ENCODE assay signal across 10 cellular contexts in genomic region chr9:121748080-121748479, GRCh38.
DNase-seq lines count a peak whose midpoint lies in the region; ATAC-seq and TF ChIP-seq lines count a peak whose summit lies in the region.
"Had no signal": no experiment of that assay in that cellular context is flagged by ENCODE, and none has a peak within 500 bp of the region (broad histone marks: within the 10 kb centered on the region; RNA-seq: fewer than 3 reads in every experiment).

No MANE protein-coding gene starts in this region.

- no peaks in the 10 kb centered on the region for H3K9me3 Mint-ChIP-seq in activated T-cell treated with anti-CD3 and anti-CD28 coated beads, Interleukin-2, amount 50 U/mL, for 24 hours

- H3K4me1 ChIP-seq in adrenal gland (replicated peaks in 1 of 2) (peaks cover 82 to 87% of the 10 kb centered on the region in 2 donors), muscle layer of colon (ENCODE audit: insufficient read depth, low read length) (peaks cover 74% of the 10 kb centered on the region), thoracic aorta (ENCODE audit: control insufficient read depth in 1 of 2, low read depth in 2 of 2) (peaks cover 61 to 95% of the 10 kb centered on the region in 2 donors)

- no peaks in the 10 kb centered on the region for H3K27me3 Mint-ChIP-seq in activated T-cell treated with anti-CD3 and anti-CD28 coated beads, Interleukin-2, amount 50 U/mL, for 24 hours

- intact Hi-C loops in adrenal gland (cut with DNase I), result loop anchor here in 1 of 2 donors (5.0 kb wide), 1 partner anchor 249 kb away; no protein-coding TSS in a partner anchor

- no peaks in the 10 kb centered on the region for H3K36me3 ChIP-seq in adrenal gland (replicated peaks in 1 of 2)
- no peaks in the 10 kb centered on the region for H3K36me3 ChIP-seq in muscle layer of colon (ENCODE audit: insufficient read depth, low read length)
- H3K36me3 ChIP-seq in thoracic aorta, result no peaks in the 10 kb centered on the region

- no peaks in the 10 kb centered on the region for H3K36me3 Mint-ChIP-seq in activated T-cell treated with anti-CD3 and anti-CD28 coated beads, Interleukin-2, amount 50 U/mL, for 24 hours (ENCODE audit: low read depth)

- H3K4me3 ChIP-seq in adrenal gland (no peak overlapping the region), muscle layer of colon (ENCODE audit: low read depth in 1 of 2, low read length in 2 of 2) (no peak overlapping the region), thoracic aorta (no peak overlapping the region)

- 40 to 59% (median 50%) methylated on average over 5 to 7 of the region's 7 CpGs for WGBS in adrenal gland, 4 donors

- TF ChIP-seq POLR2A in adrenal gland (IDR thresholded peaks at IDR 0.05), result no peak

- H3K4me1 Mint-ChIP-seq in activated T-cell treated with anti-CD3 and anti-CD28 coated beads, Interleukin-2, amount 50 U/mL, for 24 hours (ENCODE audit: low read depth), result peaks cover 12% of the 10 kb centered on the region

- TF ChIP-seq CTCF in adrenal gland (IDR thresholded peaks at IDR 0.05), result no peak
- no peak for TF ChIP-seq CTCF in thoracic aorta (IDR thresholded peaks at IDR 0.05)

- peak overlapping the region; percentile 46 for H3K27ac Mint-ChIP-seq in activated T-cell treated with anti-CD3 and anti-CD28 coated beads, Interleukin-2, amount 50 U/mL, for 24 hours

- H3K9ac ChIP-seq in muscle layer of colon (ENCODE audit: low read length), result no peak overlapping the region

- H3K27me3 ChIP-seq in adrenal gland (no peaks in the 10 kb centered on the region), muscle layer of colon (ENCODE audit: control insufficient read depth in 1 of 2, insufficient read depth in 2 of 2, low read length in 2 of 2) (no peaks in the 10 kb centered on the region), thoracic aorta (replicated peaks; ENCODE audit: insufficient read depth) (no peaks in the 10 kb centered on the region)

- no peak for DNase-seq in activated T-cell treated with anti-CD3 and anti-CD28 coated beads, Interleukin-2, amount 50 U/mL, for 24 hours
- no peak for DNase-seq in activated T-cell treated with anti-CD3 and anti-CD28 coated beads for 4 hours
- peak in 5 of 7 donors; percentile 60 to 76 (median 69) for DNase-seq in adrenal gland
- no peak for DNase-seq in thoracic aorta (ENCODE audit: low spot score)
- no peak for DNase-seq in KG1 (lab: John Stamatoyannopoulos, UW)
- no peak for DNase-seq in OCI-M2 (lab: John Stamatoyannopoulos, UW; ENCODE audit: unreplicated experiment)
- DNase-seq: ACHN, activated gamma-delta T cell treated with Interleukin-2 at 50 U/mL for 16 hours had no signal

- H3K9me3 ChIP-seq in adrenal gland (replicated peaks in 1 of 3) (no peaks in the 10 kb centered on the region), muscle layer of colon (ENCODE audit: low read length) (no peaks in the 10 kb centered on the region), thoracic aorta (no peaks in the 10 kb centered on the region)

- no peak overlapping the region for H3K4me3 Mint-ChIP-seq in activated T-cell treated with anti-CD3 and anti-CD28 coated beads, Interleukin-2, amount 50 U/mL, for 24 hours

- H3K27ac ChIP-seq in adrenal gland, result peak overlapping the region in 4 of 5 donors; percentile 73 to 88 (median 80)
- H3K27ac ChIP-seq in muscle layer of colon (ENCODE audit: low read depth, low read length), result peak overlapping the region; percentile 84
- H3K27ac ChIP-seq in thoracic aorta, result peak overlapping the region; percentile 83 to 94

- ATAC-seq in thoracic aorta (ENCODE audit: insufficient number of reproducible peaks, low FRiP score, low read depth) (no peak), GM19397 (IDR thresholded peaks at IDR 0.05; ENCODE audit: unreplicated experiment) (no peak)

Comparison
In these comparisons a context has a peak if more than half of its experiments do, and no peak if none do; other contexts are left out.
1. DNase-seq: peak in adrenal gland (5 of 7); none in activated T-cell treated with anti-CD3 and anti-CD28 coated beads, Interleukin-2, amount 50 U/mL, for 24 hours (single experiment), activated T-cell treated with anti-CD3 and anti-CD28 coated beads for 4 hours (single experiment), thoracic aorta (single experiment), KG1 (single experiment) and OCI-M2 (single experiment).
2. Peak in every context shown above with its lines, with median percentiles within 50 percentile points of each other: H3K27ac ChIP-seq.